9 cellular contexts compared by ENCODE assay signal in genomic region chr19:18418725-18419194, GRCh38. TPM values are rescaled to one million over a fixed set of nuclear protein-coding genes. Genes with fewer than 3 reads are reported as not detected.
DNase-seq lines count a peak whose midpoint lies in the region; ATAC-seq and TF ChIP-seq lines count a peak whose summit lies in the region.
"Had no signal": no experiment of that assay in that cellular context is flagged by ENCODE, and none has a peak within 500 bp of the region (broad histone marks: within the 10 kb centered on the region; RNA-seq: fewer than 3 reads in every experiment).

No MANE protein-coding gene starts in this region.

- H3K36me3 ChIP-seq in CD8-positive, alpha-beta T cell (ENCODE audit: insufficient read depth, low read length), result no peaks in the 10 kb centered on the region
- no peaks in the 10 kb centered on the region for H3K36me3 ChIP-seq in prostate gland

- H3K4me1 Mint-ChIP-seq in CD8-positive, alpha-beta T cell (ENCODE audit: low read depth), result peaks cover 76% of the 10 kb centered on the region
- peaks cover 76% of the 10 kb centered on the region for H3K4me1 Mint-ChIP-seq in activated CD8-positive, alpha-beta T cell treated with anti-CD3 and anti-CD28 coated beads for 36 hours (ENCODE audit: low read depth)

- peaks cover 87% of the 10 kb centered on the region for H3K4me1 ChIP-seq in CD8-positive, alpha-beta T cell (ENCODE audit: insufficient read depth, low read length)
- H3K4me1 ChIP-seq in prostate gland (replicated peaks), result peaks cover 14% of the 10 kb centered on the region

- no peaks in the 10 kb centered on the region for H3K36me3 Mint-ChIP-seq in CD8-positive, alpha-beta T cell
- peaks cover 12% of the 10 kb centered on the region for H3K36me3 Mint-ChIP-seq in activated CD8-positive, alpha-beta T cell treated with anti-CD3 and anti-CD28 coated beads for 36 hours (ENCODE audit: low read depth)

- no peaks in the 10 kb centered on the region for H3K9me3 ChIP-seq in CD8-positive, alpha-beta T cell (ENCODE audit: low read length)
- H3K9me3 ChIP-seq in prostate gland, result no peaks in the 10 kb centered on the region

- H3K27ac Mint-ChIP-seq in CD8-positive, alpha-beta T cell, result peak overlapping the region; percentile 80
- H3K27ac Mint-ChIP-seq in activated CD8-positive, alpha-beta T cell treated with anti-CD3 and anti-CD28 coated beads for 36 hours, result peak overlapping the region; percentile 77

- peaks cover 14% of the 10 kb centered on the region for H3K27me3 Mint-ChIP-seq in CD8-positive, alpha-beta T cell (ENCODE audit: low read depth)
- H3K27me3 Mint-ChIP-seq in activated CD8-positive, alpha-beta T cell treated with anti-CD3 and anti-CD28 coated beads for 36 hours, result peaks cover 13% of the 10 kb centered on the region

- DNase-seq in CD8-positive, alpha-beta T cell, result peak in 2 of 7 experiments; percentile 45 to 54
- peak; percentile 58 for DNase-seq in activated CD8-positive, alpha-beta T cell treated with anti-CD3 and anti-CD28 coated beads for 36 hours
- peak; percentile 37 for DNase-seq in globus pallidus (ENCODE audit: low spot score)
- DNase-seq in prostate gland (ENCODE audit: low spot score), result no peak
- DNase-seq in germinal center (ENCODE audit: low spot score), result no peak
- no peak for DNase-seq in activated CD4-positive, CD25-positive, alpha-beta regulatory T cell treated with anti-CD3 and anti-CD28 coated beads, Interleukin-2, amount 50 U/mL, for 72 hours
- no peak for DNase-seq in NCI-H774 (lab: John Stamatoyannopoulos, UW)

- H3K27me3 ChIP-seq in CD8-positive, alpha-beta T cell (ENCODE audit: insufficient read depth, low read length), result no peaks in the 10 kb centered on the region
- no peaks in the 10 kb centered on the region for H3K27me3 ChIP-seq in prostate gland (replicated peaks; ENCODE audit: insufficient read depth)

- ATAC-seq in CD8-positive, alpha-beta T cell, result peak; percentile 22
- peak; percentile 3 for ATAC-seq in HG03196 (IDR thresholded peaks at IDR 0.05; ENCODE audit: unreplicated experiment)
- ATAC-seq in activated CD8-positive, alpha-beta T cell treated with anti-CD3 and anti-CD28 coated beads for 36 hours, result peak; percentile 6

- TF ChIP-seq CTCF in CD8-positive, alpha-beta T cell (IDR thresholded peaks at IDR 0.05), result no peak
- TF ChIP-seq CTCF in activated CD8-positive, alpha-beta T cell treated with anti-CD3 and anti-CD28 coated beads for 36 hours (IDR thresholded peaks at IDR 0.05), result no peak
- TF ChIP-seq CTCF in prostate gland (IDR thresholded peaks at IDR 0.05), result no peak

- peak overlapping the region; percentile 51 for H3K4me3 ChIP-seq in CD8-positive, alpha-beta T cell (ENCODE audit: low read depth, low read length)
- peak overlapping the region; percentile 59 to 75 for H3K4me3 ChIP-seq in prostate gland

- POLR2A ChIA-PET in CD8-positive, alpha-beta T cell (lab: Charles Lee), result interaction anchor here (0.6 to 3.3 kb wide), 9 partner anchors 10 to 267 kb away, joined by 3 to 21 read pairs (median 6); partner anchors contain the start of gene JUND
- POLR2A ChIA-PET in activated CD8-positive, alpha-beta T cell treated with anti-CD3 and anti-CD28 coated beads for 36 hours (lab: Charles Lee), result interaction anchor here (0.6 to 8.7 kb wide), 13 partner anchors 9 to 258 kb away, joined by 3 to 81 read pairs (median 4); partner anchors contain the start of genes ELL, JUND and MPV17L2

- CTCF ChIA-PET in CD8-positive, alpha-beta T cell (lab: Charles Lee), result interaction anchor here (0.7 to 13.7 kb wide), 8 partner anchors 10 to 210 kb away, joined by 3 to 160 read pairs (median 5); no protein-coding TSS in a partner anchor
- CTCF ChIA-PET in activated CD8-positive, alpha-beta T cell treated with anti-CD3 and anti-CD28 coated beads for 36 hours (lab: Charles Lee), result interaction anchor here (0.9 to 11.2 kb wide), 9 partner anchors 8 to 167 kb away, joined by 3 to 181 read pairs (median 3); partner anchors contain the start of genes GDF15, JUND and LRRC25

- H3K27ac ChIP-seq in CD8-positive, alpha-beta T cell (ENCODE audit: low read depth, low read length), result no peak overlapping the region
- peak overlapping the region; percentile 77 to 82 for H3K27ac ChIP-seq in prostate gland

- WGBS in prostate gland, result 12% methylated on average over 30 of the region's 30 CpGs

- peak overlapping the region; percentile 81 for H3K4me3 Mint-ChIP-seq in CD8-positive, alpha-beta T cell
- H3K4me3 Mint-ChIP-seq in activated CD8-positive, alpha-beta T cell treated with anti-CD3 and anti-CD28 coated beads for 36 hours, result peak overlapping the region; percentile 86

- TF ChIP-seq POLR2A in prostate gland (IDR thresholded peaks at IDR 0.05), result no peak

- intact Hi-C loops in CD8-positive, alpha-beta T cell (cut with DNase I, micrococcal nuclease), result loop anchor here in 1 of 2 experiments (1.0 to 5.0 kb wide), 5 partner anchors 11 to 774 kb away; partner anchors contain the start of genes BORCS8, PGPEP1, RAB3A and RFXANK
- intact Hi-C loops in activated CD8-positive, alpha-beta T cell treated with anti-CD3 and anti-CD28 coated beads for 36 hours (cut with micrococcal nuclease), result no loop called here
- intact Hi-C loops in prostate gland (cut with DNase I), result loop anchor here (5.0 to 10.0 kb wide), 2 partner anchors 141 to 214 kb away; partner anchors contain the start of gene RAB3A

- H3K9me3 Mint-ChIP-seq in CD8-positive, alpha-beta T cell, result no peaks in the 10 kb centered on the region
- no peaks in the 10 kb centered on the region for H3K9me3 Mint-ChIP-seq in activated CD8-positive, alpha-beta T cell treated with anti-CD3 and anti-CD28 coated beads for 36 hours

RNA-seq across cellular contexts. Expression of gene SSBP4, which starts 0.4 kb away (rescaled TPM):
- 10 to 100 TPM; 49.9 to 58.2 TPM for total RNA-seq in CD8-positive, alpha-beta T cell
- 100 to 1,000 TPM in 1 of 2 experiments, 10 to 100 TPM in 1; 98.2 to 102 TPM for total RNA-seq in activated CD8-positive, alpha-beta T cell treated with anti-CD3 and anti-CD28 coated beads for 36 hours
- total RNA-seq in prostate gland, result 100 to 1,000 TPM in 1 of 2 donors, 10 to 100 TPM in 1; 71.5 to 120 TPM

RNA-seq across cellular contexts. Expression of gene ISYNA1, which starts 19.2 kb away (rescaled TPM):
- 10 to 100 TPM; 54.5 to 54.7 TPM for total RNA-seq in CD8-positive, alpha-beta T cell
- total RNA-seq in activated CD8-positive, alpha-beta T cell treated with anti-CD3 and anti-CD28 coated beads for 36 hours, result 10 to 100 TPM; 48.6 to 54.9 TPM
- total RNA-seq in prostate gland, result 100 to 1,000 TPM in 1 of 2 donors, 10 to 100 TPM in 1; 71.6 to 690 TPM

RNA-seq across cellular contexts. Expression of gene LRRC25, which starts 21.3 kb away (rescaled TPM):
- under 1 TPM in 1 of 2 experiments, not detected in 1; 0.22 TPM for total RNA-seq in CD8-positive, alpha-beta T cell
- total RNA-seq in activated CD8-positive, alpha-beta T cell treated with anti-CD3 and anti-CD28 coated beads for 36 hours, result not detected
- 1 to 10 TPM; 1.6 to 5.5 TPM for total RNA-seq in prostate gland
- total RNA-seq: LHCN-M2 had no signal

RNA-seq across cellular contexts. Expression of gene GDF15, which starts 32.8 kb away (rescaled TPM):
- not detected for total RNA-seq in CD8-positive, alpha-beta T cell
- not detected for total RNA-seq in activated CD8-positive, alpha-beta T cell treated with anti-CD3 and anti-CD28 coated beads for 36 hours
- total RNA-seq in prostate gland, result 100 to 1,000 TPM in 1 of 2 donors, 10 to 100 TPM in 1; 49.6 to 136 TPM

Comparison
In these comparisons a context has a peak if more than half of its experiments do, and no peak if none do; other contexts are left out.
1. DNase-seq: peak in activated CD8-positive, alpha-beta T cell treated with anti-CD3 and anti-CD28 coated beads for 36 hours (single experiment) and globus pallidus (single experiment); none in prostate gland (single experiment), germinal center (single experiment), activated CD4-positive, CD25-positive, alpha-beta regulatory T cell treated with anti-CD3 and anti-CD28 coated beads, Interleukin-2, amount 50 U/mL, for 72 hours (single experiment) and NCI-H774 (single experiment).
2. Peak in every context shown above with its lines, with median percentiles within 50 percentile points of each other: ATAC-seq.